ENCODE assay signal across 30 cellular contexts in genomic region chr1:88422037-88422436, GRCh38.
"Had no signal": no experiment of that assay in that cellular context is flagged by ENCODE, and none has a peak within 500 bp of the region (broad histone marks: within the 10 kb centered on the region; RNA-seq: fewer than 3 reads in every experiment).

No MANE protein-coding gene starts in this region.

- H3K27ac ChIP-seq: neural progenitor cell, ovary, parathyroid adenoma, psoas muscle, right lobe of liver, sigmoid colon, stomach, suprapubic skin, testis, tibial artery, upper lobe of left lung, vagina had no signal

- H3K4me3 ChIP-seq: neural progenitor cell, ovary, psoas muscle, right lobe of liver, sigmoid colon, stomach, suprapubic skin, testis, tibial artery, upper lobe of left lung, vagina had no signal

- DNase-seq: natural killer cell; occipital lobe; ovary; posterior cingulate gyrus; psoas muscle; right cardiac atrium; right lobe of liver; sigmoid colon; small intestine; stimulated activated CD4-positive, alpha-beta T cell treated with anti-CD3 and anti-CD28 coated beads, Interleukin-15, amount 100 ng/mL, for 24 hours; stimulated activated CD4-positive, alpha-beta T cell treated with anti-CD3 and anti-CD28 coated beads, Interleukin-2, amount 100 ng/mL, for 24 hours; stimulated activated CD4-positive, alpha-beta T cell treated with anti-CD3 and anti-CD28 coated beads, Interleukin-2, amount 100 ng/mL, for 48 hours; stimulated activated CD4-positive, alpha-beta T cell treated with anti-CD3 and anti-CD28 coated beads, Interleukin-4, amount 100 ng/mL, for 24 hours; stimulated activated naive B cell treated with anti-CD40 and anti-IgM and Interleukin-4, amounts not matched to agents 10 μg/mL and 1 μg/mL and 100 μg/mL, for 72 hours; stimulated activated naive CD4-positive, alpha-beta T cell treated with Interleukin-2 at 50 U/mL for 16 hours; stomach; substantia nigra; testis; tibial artery; trophoblast cell; upper lobe of left lung had no signal

- H3K4me1 Mint-ChIP-seq: natural killer cell; nephron; neural progenitor cell; stimulated activated effector memory CD8-positive, alpha-beta T cell treated with anti-CD3 and anti-CD28 coated beads, Interleukin-12 subunit alpha, Interleukin-12 subunit beta, amount 100 ng/mL, for 72 hours; stimulated activated naive B cell treated with anti-CD40 and anti-IgM and Interleukin-4, amounts not matched to agents 10 μg/mL and 1 μg/mL and 100 μg/mL, for 72 hours had no signal

- H3K4me3 Mint-ChIP-seq: natural killer cell; nephron; neural progenitor cell; stimulated activated effector memory CD8-positive, alpha-beta T cell treated with anti-CD3 and anti-CD28 coated beads, Interleukin-12 subunit alpha, Interleukin-12 subunit beta, amount 100 ng/mL, for 72 hours; stimulated activated naive B cell treated with anti-CD40 and anti-IgM and Interleukin-4, amounts not matched to agents 10 μg/mL and 1 μg/mL and 100 μg/mL, for 72 hours; stimulated activated naive CD8-positive, alpha-beta T cell treated with anti-CD3 and anti-CD28 coated beads, Interleukin-15, Interleukin-2, amounts not matched to agents 100 ng/mL and 50 ng/mL, for 24 hours had no signal

- H2AFZ ChIP-seq: neural progenitor cell, parathyroid adenoma had no signal

- FAIRE-seq: small intestine, urothelium cell line had no signal

- H3K9me3 ChIP-seq: right lobe of liver, testis, vagina had no signal

- H3K27me3 ChIP-seq: neural progenitor cell, ovary, right lobe of liver, sigmoid colon, stomach, suprapubic skin, testis, tibial artery, upper lobe of left lung, vagina had no signal

- H3K36me3 Mint-ChIP-seq: neural progenitor cell; stimulated activated effector memory CD8-positive, alpha-beta T cell treated with anti-CD3 and anti-CD28 coated beads, Interleukin-12 subunit alpha, Interleukin-12 subunit beta, amount 100 ng/mL, for 72 hours; stimulated activated naive B cell treated with anti-CD40 and anti-IgM and Interleukin-4, amounts not matched to agents 10 μg/mL and 1 μg/mL and 100 μg/mL, for 72 hours had no signal

- H3K27me3 Mint-ChIP-seq: progenitor cell of endocrine pancreas; stimulated activated naive CD8-positive, alpha-beta T cell treated with anti-CD3 and anti-CD28 coated beads, Interleukin-15, Interleukin-2, amounts not matched to agents 100 ng/mL and 50 ng/mL, for 24 hours had no signal

- ATAC-seq: natural killer cell; psoas muscle; right cardiac atrium; right lobe of liver; stimulated activated effector memory CD8-positive, alpha-beta T cell treated with anti-CD3 and anti-CD28 coated beads, Interleukin-12 subunit alpha, Interleukin-12 subunit beta, amount 100 ng/mL, for 72 hours; stimulated activated naive B cell treated with anti-CD40 and anti-IgM and Interleukin-4, amounts not matched to agents 10 μg/mL and 1 μg/mL and 100 μg/mL, for 72 hours had no signal

- H3K4me1 ChIP-seq: neural progenitor cell, parathyroid adenoma, psoas muscle, right lobe of liver, sigmoid colon, stomach, suprapubic skin, testis, tibial artery, upper lobe of left lung, vagina had no signal

- H3K27ac Mint-ChIP-seq: natural killer cell; nephron; neural progenitor cell; progenitor cell of endocrine pancreas; stimulated activated effector memory CD8-positive, alpha-beta T cell treated with anti-CD3 and anti-CD28 coated beads, Interleukin-12 subunit alpha, Interleukin-12 subunit beta, amount 100 ng/mL, for 72 hours; stimulated activated naive B cell treated with anti-CD40 and anti-IgM and Interleukin-4, amounts not matched to agents 10 μg/mL and 1 μg/mL and 100 μg/mL, for 72 hours; stimulated activated naive CD8-positive, alpha-beta T cell treated with anti-CD3 and anti-CD28 coated beads, Interleukin-15, Interleukin-2, amounts not matched to agents 100 ng/mL and 50 ng/mL, for 24 hours had no signal

- H3K36me3 ChIP-seq: neural progenitor cell, ovary, right lobe of liver, sigmoid colon, stomach, suprapubic skin, tibial artery, upper lobe of left lung, vagina had no signal

- H3K4me2 ChIP-seq: neural progenitor cell had no signal

- H3K9ac ChIP-seq: neural progenitor cell, parathyroid adenoma had no signal

- H3K79me2 ChIP-seq: parathyroid adenoma had no signal
